ENCODE assay signal across 3 cellular contexts in the genomic region with DNA sequence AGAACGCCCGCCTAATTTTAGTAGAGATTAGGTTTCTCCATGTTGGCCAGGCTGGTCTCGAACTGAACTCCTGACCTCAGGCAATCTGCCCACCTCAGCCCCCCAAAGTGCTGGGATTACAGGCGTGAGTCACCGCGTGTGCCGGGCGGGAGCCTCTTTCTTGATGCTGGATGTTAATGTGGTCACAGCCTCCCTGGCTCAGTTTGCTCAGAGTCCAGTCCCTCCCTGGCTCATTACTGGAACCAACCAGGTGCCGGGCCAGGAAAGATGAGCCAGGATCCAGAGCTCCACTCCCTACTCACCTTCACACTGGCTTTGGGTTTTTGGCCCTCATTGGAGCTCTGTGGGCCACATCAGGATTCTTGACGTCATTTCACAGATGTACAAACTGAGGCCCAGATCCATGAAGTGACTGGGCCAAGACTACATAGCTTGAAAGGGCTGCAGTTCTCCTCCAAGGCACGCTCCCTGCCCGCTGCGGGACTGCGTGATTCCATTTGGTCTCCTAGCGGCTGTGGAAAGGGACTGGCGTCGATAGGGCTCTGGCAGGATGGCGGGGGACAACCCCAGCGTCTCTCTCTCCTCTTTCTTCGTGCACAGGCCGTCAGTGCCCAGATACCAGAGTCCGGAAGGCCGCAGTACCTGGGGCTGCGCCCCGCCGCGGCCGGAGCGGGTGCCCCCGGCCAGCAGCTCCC.
TF ChIP-seq lines count a peak whose summit lies in the region.

No MANE protein-coding gene starts in this region.

TF ChIP-seq in GM23338, 12 proteins besides CTCF, POLR2A, EP300 and RAD21:
- TF ChIP-seq, protein P1, sequence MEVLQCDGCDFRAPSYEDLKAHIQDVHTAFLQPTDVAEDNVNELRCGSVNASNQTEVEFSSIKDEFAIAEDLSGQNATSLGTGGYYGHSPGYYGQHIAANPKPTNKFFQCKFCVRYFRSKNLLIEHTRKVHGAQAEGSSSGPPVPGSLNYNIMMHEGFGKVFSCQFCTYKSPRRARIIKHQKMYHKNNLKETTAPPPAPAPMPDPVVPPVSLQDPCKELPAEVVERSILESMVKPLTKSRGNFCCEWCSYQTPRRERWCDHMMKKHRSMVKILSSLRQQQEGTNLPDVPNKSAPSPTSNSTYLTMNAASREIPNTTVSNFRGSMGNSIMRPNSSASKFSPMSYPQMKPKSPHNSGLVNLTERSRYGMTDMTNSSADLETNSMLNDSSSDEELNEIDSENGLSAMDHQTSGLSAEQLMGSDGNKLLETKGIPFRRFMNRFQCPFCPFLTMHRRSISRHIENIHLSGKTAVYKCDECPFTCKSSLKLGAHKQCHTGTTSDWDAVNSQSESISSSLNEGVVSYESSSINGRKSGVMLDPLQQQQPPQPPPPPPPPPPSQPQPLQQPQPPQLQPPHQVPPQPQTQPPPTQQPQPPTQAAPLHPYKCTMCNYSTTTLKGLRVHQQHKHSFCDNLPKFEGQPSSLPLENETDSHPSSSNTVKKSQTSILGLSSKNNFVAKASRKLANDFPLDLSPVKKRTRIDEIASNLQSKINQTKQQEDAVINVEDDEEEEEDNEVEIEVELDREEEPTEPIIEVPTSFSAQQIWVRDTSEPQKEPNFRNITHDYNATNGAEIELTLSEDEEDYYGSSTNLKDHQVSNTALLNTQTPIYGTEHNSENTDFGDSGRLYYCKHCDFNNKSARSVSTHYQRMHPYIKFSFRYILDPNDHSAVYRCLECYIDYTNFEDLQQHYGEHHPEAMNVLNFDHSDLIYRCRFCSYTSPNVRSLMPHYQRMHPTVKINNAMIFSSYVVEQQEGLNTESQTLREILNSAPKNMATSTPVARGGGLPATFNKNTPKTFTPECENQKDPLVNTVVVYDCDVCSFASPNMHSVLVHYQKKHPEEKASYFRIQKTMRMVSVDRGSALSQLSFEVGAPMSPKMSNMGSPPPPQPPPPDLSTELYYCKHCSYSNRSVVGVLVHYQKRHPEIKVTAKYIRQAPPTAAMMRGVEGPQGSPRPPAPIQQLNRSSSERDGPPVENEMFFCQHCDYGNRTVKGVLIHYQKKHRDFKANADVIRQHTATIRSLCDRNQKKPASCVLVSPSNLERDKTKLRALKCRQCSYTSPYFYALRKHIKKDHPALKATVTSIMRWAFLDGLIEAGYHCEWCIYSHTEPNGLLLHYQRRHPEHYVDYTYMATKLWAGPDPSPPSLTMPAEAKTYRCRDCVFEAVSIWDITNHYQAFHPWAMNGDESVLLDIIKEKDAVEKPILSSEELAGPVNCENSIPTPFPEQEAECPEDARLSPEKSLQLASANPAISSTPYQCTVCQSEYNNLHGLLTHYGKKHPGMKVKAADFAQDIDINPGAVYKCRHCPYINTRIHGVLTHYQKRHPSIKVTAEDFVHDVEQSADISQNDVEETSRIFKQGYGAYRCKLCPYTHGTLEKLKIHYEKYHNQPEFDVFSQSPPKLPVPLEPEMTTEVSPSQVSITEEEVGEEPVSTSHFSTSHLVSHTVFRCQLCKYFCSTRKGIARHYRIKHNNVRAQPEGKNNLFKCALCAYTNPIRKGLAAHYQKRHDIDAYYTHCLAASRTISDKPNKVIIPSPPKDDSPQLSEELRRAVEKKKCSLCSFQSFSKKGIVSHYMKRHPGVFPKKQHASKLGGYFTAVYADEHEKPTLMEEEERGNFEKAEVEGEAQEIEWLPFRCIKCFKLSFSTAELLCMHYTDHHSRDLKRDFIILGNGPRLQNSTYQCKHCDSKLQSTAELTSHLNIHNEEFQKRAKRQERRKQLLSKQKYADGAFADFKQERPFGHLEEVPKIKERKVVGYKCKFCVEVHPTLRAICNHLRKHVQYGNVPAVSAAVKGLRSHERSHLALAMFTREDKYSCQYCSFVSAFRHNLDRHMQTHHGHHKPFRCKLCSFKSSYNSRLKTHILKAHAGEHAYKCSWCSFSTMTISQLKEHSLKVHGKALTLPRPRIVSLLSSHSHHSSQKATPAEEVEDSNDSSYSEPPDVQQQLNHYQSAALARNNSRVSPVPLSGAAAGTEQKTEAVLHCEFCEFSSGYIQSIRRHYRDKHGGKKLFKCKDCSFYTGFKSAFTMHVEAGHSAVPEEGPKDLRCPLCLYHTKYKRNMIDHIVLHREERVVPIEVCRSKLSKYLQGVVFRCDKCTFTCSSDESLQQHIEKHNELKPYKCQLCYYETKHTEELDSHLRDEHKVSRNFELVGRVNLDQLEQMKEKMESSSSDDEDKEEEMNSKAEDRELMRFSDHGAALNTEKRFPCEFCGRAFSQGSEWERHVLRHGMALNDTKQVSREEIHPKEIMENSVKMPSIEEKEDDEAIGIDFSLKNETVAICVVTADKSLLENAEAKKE (CRISPR knock-in tag; IDR thresholded peaks at IDR 0.05), result no peak
- TF ChIP-seq EZH2 (IDR thresholded peaks at IDR 0.05; ENCODE audit: low read depth, unreplicated experiment) (peak; percentile 34), ZNF331 (CRISPR knock-in tag; IDR thresholded peaks at IDR 0.05; ENCODE audit: low read depth) (no peak), POLR2AphosphoS5 (IDR thresholded peaks at IDR 0.05; ENCODE audit: low read depth) (no peak)
TF ChIP-seq in GM23338: peak in this region for 1.

TF ChIP-seq in H1, 55 proteins besides CTCF, POLR2A, EP300 and RAD21:
- TF ChIP-seq TBP (IDR thresholded peaks at IDR 0.05; ENCODE audit: low read depth, low read length) (peak; percentile 72), SUZ12 (IDR thresholded peaks at IDR 0.05; ENCODE audit: low read length) (peak; percentile 22; the same call in 1 of the 2 replicates), SP4 (IDR thresholded peaks at IDR 0.05; ENCODE audit: low read length) (0 out of 2 replicates have a peak, but pooled peaks have one; percentile 31), HDAC2 (IDR thresholded peaks at IDR 0.05; ENCODE audit: borderline replicate concordance in 1 of 2, low read depth in 2 of 2, low read length in 2 of 2) (no peak)
TF ChIP-seq in H1: peak in this region for 3.

TF ChIP-seq in GM12891, 5 proteins besides CTCF, POLR2A, EP300 and RAD21:
- no peak for TF ChIP-seq TAF1 (IDR thresholded peaks at IDR 0.05; ENCODE audit: low read depth, low read length)
- TF ChIP-seq PAX5 (IDR thresholded peaks at IDR 0.05; ENCODE audit: insufficient read depth, low read length, severe bottlenecking), result no peak
- TF ChIP-seq SPI1 (IDR thresholded peaks at IDR 0.05; ENCODE audit: low read depth, low read length), result no peak
- no peak for TF ChIP-seq POLR2AphosphoS5 (IDR thresholded peaks at IDR 0.05; ENCODE audit: low read depth, low read length)
- TF ChIP-seq POU2F2 (IDR thresholded peaks at IDR 0.05; ENCODE audit: low read depth, low read length), result no peak
